16 cellular contexts compared by ENCODE assay signal in the genomic region with DNA sequence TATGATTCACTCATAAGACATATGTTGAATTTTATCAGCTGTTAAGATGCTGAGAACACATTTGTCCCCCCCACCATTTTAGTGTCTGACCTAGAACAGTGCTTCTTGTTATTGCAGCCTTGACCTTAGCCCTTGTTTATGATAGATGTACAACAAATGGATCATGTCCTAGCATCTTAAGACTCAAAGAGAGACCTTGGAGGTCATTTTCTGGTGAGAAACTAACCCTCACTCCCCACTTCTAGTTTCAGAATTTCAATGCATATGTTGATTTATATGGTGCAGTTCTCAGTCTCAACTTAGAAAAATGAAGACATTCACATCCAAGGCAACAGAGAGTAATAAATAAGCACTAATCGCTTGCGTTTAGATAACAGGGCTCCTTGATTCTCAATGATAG.
"Had no signal": no experiment of that assay in that cellular context is flagged by ENCODE, and none has a peak within 500 bp of the region (broad histone marks: within the 10 kb centered on the region; RNA-seq: fewer than 3 reads in every experiment).

No MANE protein-coding gene starts in this region.

- H3K4me1 ChIP-seq: gastrocnemius medialis, heart right ventricle, parathyroid adenoma, transverse colon had no signal

- H3K36me3 ChIP-seq: gastrocnemius medialis, heart right ventricle, transverse colon had no signal

- H3K27ac ChIP-seq: dorsolateral prefrontal cortex, gastrocnemius medialis, heart right ventricle, parathyroid adenoma, transverse colon had no signal

- H3K4me1 Mint-ChIP-seq: endodermal cell; naive B cell; stimulated activated memory B cell treated with anti-CD40 and anti-IgM and Interleukin-4, amounts not matched to agents 10 μg/mL and 1 μg/mL and 100 μg/mL, for 72 hours had no signal

- ATAC-seq: activated CD4-positive, CD25-positive, alpha-beta regulatory T cell treated with anti-CD3 and anti-CD28 coated beads, Interleukin-2, amount 50 U/mL, for 24 hours; activated CD8-positive, alpha-beta memory T cell treated with anti-CD3 and anti-CD28 coated beads, Interleukin-2, amount 10 ng/mL, durations not matched to agents 7 days and 5 days; gastrocnemius medialis; heart right ventricle; stimulated activated memory B cell treated with anti-CD40 and anti-IgM and Interleukin-4, amounts not matched to agents 10 μg/mL and 1 μg/mL and 100 μg/mL, for 72 hours had no signal

- H3K27ac Mint-ChIP-seq: activated CD8-positive, alpha-beta memory T cell treated with anti-CD3 and anti-CD28 coated beads, Interleukin-2, amount 10 ng/mL, durations not matched to agents 7 days and 5 days; endodermal cell; stimulated activated memory B cell treated with anti-CD40 and anti-IgM and Interleukin-4, amounts not matched to agents 10 μg/mL and 1 μg/mL and 100 μg/mL, for 72 hours had no signal

- H3K9me3 Mint-ChIP-seq: endodermal cell had no signal

- H3K36me3 Mint-ChIP-seq: naive B cell; stimulated activated memory B cell treated with anti-CD40 and anti-IgM and Interleukin-4, amounts not matched to agents 10 μg/mL and 1 μg/mL and 100 μg/mL, for 72 hours had no signal

- H3K27me3 ChIP-seq: dorsolateral prefrontal cortex, gastrocnemius medialis, heart right ventricle, transverse colon had no signal

- H3K27me3 Mint-ChIP-seq: activated CD8-positive, alpha-beta memory T cell treated with anti-CD3 and anti-CD28 coated beads, Interleukin-2, amount 10 ng/mL, durations not matched to agents 7 days and 5 days; naive B cell; stimulated activated memory B cell treated with anti-CD40 and anti-IgM and Interleukin-4, amounts not matched to agents 10 μg/mL and 1 μg/mL and 100 μg/mL, for 72 hours had no signal

- H3K4me3 ChIP-seq: dorsolateral prefrontal cortex, gastrocnemius medialis, heart right ventricle, transverse colon had no signal

- H3K4me3 Mint-ChIP-seq: activated CD8-positive, alpha-beta memory T cell treated with anti-CD3 and anti-CD28 coated beads, Interleukin-2, amount 10 ng/mL, durations not matched to agents 7 days and 5 days; activated T-cell treated with anti-CD3 and anti-CD28 coated beads, Interleukin-2, amount 50 U/mL, for 4 hours; endodermal cell; naive B cell; stimulated activated memory B cell treated with anti-CD40 and anti-IgM and Interleukin-4, amounts not matched to agents 10 μg/mL and 1 μg/mL and 100 μg/mL, for 72 hours had no signal

- H3K9me3 ChIP-seq: gastrocnemius medialis, transverse colon had no signal

- DNase-seq: activated CD4-positive, alpha-beta T cell treated with anti-CD3 and anti-CD28 coated beads, Interleukin-2, amount 50 U/mL, for 4 hours; activated CD8-positive, alpha-beta memory T cell treated with anti-CD3 and anti-CD28 coated beads, Interleukin-2, amount 10 ng/mL, durations not matched to agents 7 days and 5 days; activated naive CD4-positive, alpha-beta T cell; activated T-cell treated with anti-CD3 and anti-CD28 coated beads, Interleukin-2, amount 50 U/mL, for 4 hours; dorsolateral prefrontal cortex; endodermal cell; gastrocnemius medialis; heart right ventricle; naive B cell; stimulated activated CD4-positive, alpha-beta T cell treated with anti-CD3 and anti-CD28 coated beads, Interleukin-1b, Interleukin-23, amount 100 ng/mL, for 48 hours; substantia nigra; T-helper 9 cell; transverse colon had no signal
